Comparison of ENCODE assay signal across 17 cellular contexts in the genomic region with DNA sequence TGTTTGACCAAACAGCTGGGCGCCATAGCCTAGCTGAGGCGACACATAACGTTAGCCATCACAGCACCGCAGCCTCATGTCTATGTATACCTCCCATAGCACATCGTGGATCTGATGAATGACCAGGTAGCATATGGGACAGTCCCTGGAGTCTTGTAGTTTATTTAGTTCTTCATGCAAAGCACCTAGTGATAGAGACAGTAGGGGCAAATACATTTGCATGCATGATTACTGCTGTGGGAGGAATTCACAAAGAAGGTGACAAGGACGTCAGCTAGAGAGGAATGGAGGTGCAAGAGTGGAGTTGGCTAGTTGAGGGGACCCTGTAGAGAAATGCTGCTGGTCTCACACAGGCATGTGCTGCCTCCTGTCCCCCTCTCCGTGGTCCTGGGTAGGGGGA.
A peak's percentile ranks its signal among the peaks of the same experiment; 100 is the strongest.
DNase-seq lines count a peak whose midpoint lies in the region; ATAC-seq, FAIRE-seq and TF ChIP-seq lines count a peak whose summit lies in the region.
"Had no signal": no experiment of that assay in that cellular context is flagged by ENCODE, and none has a peak within 500 bp of the region (broad histone marks: within the 10 kb centered on the region; RNA-seq: fewer than 3 reads in every experiment).

No MANE protein-coding gene starts in this region.

- no peaks in the 10 kb centered on the region for H3K36me3 ChIP-seq in bronchial epithelial cell (ENCODE audit: control insufficient read depth, insufficient read depth, low read length)
- H3K36me3 ChIP-seq in small intestine (ENCODE audit: control insufficient read depth in 2 of 2, insufficient read depth in 2 of 2, low read length in 2 of 2), result no peaks in the 10 kb centered on the region
- no peaks in the 10 kb centered on the region for H3K36me3 ChIP-seq in brain microvascular endothelial cell (replicated peaks)
- H3K36me3 ChIP-seq in CD8-positive, alpha-beta memory T cell (ENCODE audit: insufficient read depth, low read length), result no peaks in the 10 kb centered on the region
- H3K36me3 ChIP-seq: esophagus squamous epithelium, lower lobe of right lung had no signal

- no peaks in the 10 kb centered on the region for H3K9me3 ChIP-seq in small intestine (ENCODE audit: control insufficient read depth, low read depth)
- no peaks in the 10 kb centered on the region for H3K9me3 ChIP-seq in CD8-positive, alpha-beta memory T cell (ENCODE audit: low read length)
- H3K9me3 ChIP-seq: esophagus squamous epithelium, lower lobe of right lung had no signal

- no peak for DNase-seq in bronchial epithelial cell (ENCODE audit: low read depth)
- DNase-seq in small intestine, result no peak
- DNase-seq in brain microvascular endothelial cell, result no peak
- no peak for DNase-seq in CD8-positive, alpha-beta memory T cell
- DNase-seq: activated naive CD8-positive, alpha-beta T cell treated with anti-CD3 and anti-CD28 coated beads, Interleukin-2, amount 10 ng/mL, durations not matched to agents 7 days and 5 days; esophagus squamous epithelium; H7; lower lobe of right lung; NCI-H2081 treated with DMSO at 0.1 percent for 48 hours had no signal

- H3K4me3 Mint-ChIP-seq in CD8-positive, alpha-beta memory T cell, result no peak overlapping the region
- H3K4me3 Mint-ChIP-seq: activated naive CD8-positive, alpha-beta T cell treated with anti-CD3 and anti-CD28 coated beads, Interleukin-2, amount 10 ng/mL, durations not matched to agents 7 days and 5 days; nephron had no signal

- no peaks in the 10 kb centered on the region for H3K36me3 Mint-ChIP-seq in CD8-positive, alpha-beta memory T cell
- H3K36me3 Mint-ChIP-seq: activated naive CD8-positive, alpha-beta T cell treated with anti-CD3 and anti-CD28 coated beads, Interleukin-2, amount 10 ng/mL, durations not matched to agents 7 days and 5 days had no signal

- H3K27me3 ChIP-seq in bronchial epithelial cell (ENCODE audit: control insufficient read depth, insufficient read depth, low read length) (no peaks in the 10 kb centered on the region), small intestine (ENCODE audit: control insufficient read depth in 2 of 2, insufficient read depth in 2 of 2, low read length in 2 of 2) (no peaks in the 10 kb centered on the region), brain microvascular endothelial cell (replicated peaks) (no peaks in the 10 kb centered on the region)
- no peaks in the 10 kb centered on the region for H3K27me3 ChIP-seq in CD8-positive, alpha-beta memory T cell (ENCODE audit: insufficient read depth, low read length, poor library complexity, severe bottlenecking)
- H3K27me3 ChIP-seq: esophagus squamous epithelium had no signal

- peak; percentile 64 for FAIRE-seq in bronchial epithelial cell (lab: Jason Lieb, UNC)
- no peak for FAIRE-seq in small intestine (lab: Jason Lieb, UNC)
- FAIRE-seq: colon had no signal

- POLR2A ChIA-PET in CD8-positive, alpha-beta memory T cell (lab: Charles Lee), result no interaction called here

- no peaks in the 10 kb centered on the region for H3K4me1 Mint-ChIP-seq in CD8-positive, alpha-beta memory T cell
- H3K4me1 Mint-ChIP-seq: activated naive CD8-positive, alpha-beta T cell treated with anti-CD3 and anti-CD28 coated beads, Interleukin-2, amount 10 ng/mL, durations not matched to agents 7 days and 5 days had no signal

- WGBS in small intestine, 3 donors, result 91 to 92% (median 91%) methylated on average over 7 of the region's 7 CpGs

- ATAC-seq in GM18861 (IDR thresholded peaks at IDR 0.05; ENCODE audit: unreplicated experiment), result peak; percentile 26
- peak; percentile 30 for ATAC-seq in GM21367 (IDR thresholded peaks at IDR 0.05; ENCODE audit: unreplicated experiment)
- ATAC-seq in HG02938 (IDR thresholded peaks at IDR 0.05; ENCODE audit: unreplicated experiment), result peak; percentile 30
- ATAC-seq in HG03159 (IDR thresholded peaks at IDR 0.05; ENCODE audit: unreplicated experiment), result no peak
- ATAC-seq: lower lobe of right lung, SK-N-SH treated with all-trans-retinoic acid at 6 μM for 48 hours had no signal

- no peak overlapping the region for H3K27ac Mint-ChIP-seq in CD8-positive, alpha-beta memory T cell
- H3K27ac Mint-ChIP-seq: activated naive CD8-positive, alpha-beta T cell treated with anti-CD3 and anti-CD28 coated beads, Interleukin-2, amount 10 ng/mL, durations not matched to agents 7 days and 5 days; nephron had no signal

- no peaks in the 10 kb centered on the region for H3K4me1 ChIP-seq in small intestine (ENCODE audit: control insufficient read depth in 2 of 2, insufficient read depth in 1 of 2, low read depth in 1 of 2, low read length in 1 of 2)
- no peaks in the 10 kb centered on the region for H3K4me1 ChIP-seq in CD8-positive, alpha-beta memory T cell (ENCODE audit: insufficient read depth, low read length)
- H3K4me1 ChIP-seq: lower lobe of right lung had no signal

- CTCF ChIA-PET in CD8-positive, alpha-beta memory T cell (lab: Charles Lee), result no interaction called here

- H3K27ac ChIP-seq in small intestine (ENCODE audit: low read depth in 1 of 2, low read length in 1 of 2) (no peak overlapping the region), brain microvascular endothelial cell (no peak overlapping the region)
- no peak overlapping the region for H3K27ac ChIP-seq in CD8-positive, alpha-beta memory T cell (ENCODE audit: low read depth, low read length)
- H3K27ac ChIP-seq: lower lobe of right lung, VCaP had no signal

- TF ChIP-seq CTCF in bronchial epithelial cell (IDR thresholded peaks at IDR 0.05; ENCODE audit: insufficient read depth, low read length, severe bottlenecking), result no peak
- no peak for TF ChIP-seq CTCF in brain microvascular endothelial cell (IDR thresholded peaks at IDR 0.05; ENCODE audit: low read depth, low read length, missing control alignments)

- peaks cover 0 to 2% (median 0%) of the 10 kb centered on the region in 5 donors for H3K9me3 Mint-ChIP-seq in CD8-positive, alpha-beta memory T cell
- H3K9me3 Mint-ChIP-seq: activated naive CD8-positive, alpha-beta T cell treated with anti-CD3 and anti-CD28 coated beads, Interleukin-2, amount 10 ng/mL, durations not matched to agents 7 days and 5 days; nephron had no signal

- in situ Hi-C loops in brain microvascular endothelial cell (cut with HindIII; ENCODE audit: low pct_ligation_motif_present, low sequenced_read_pairs), result no loop called here

- H3K4me3 ChIP-seq in bronchial epithelial cell (ENCODE audit: low read depth, low read length) (no peak overlapping the region), small intestine (ENCODE audit: low read depth in 1 of 2, low read length in 2 of 2) (no peak overlapping the region), brain microvascular endothelial cell (ENCODE audit: low read depth, low read length) (no peak overlapping the region)
- no peak overlapping the region for H3K4me3 ChIP-seq in CD8-positive, alpha-beta memory T cell (ENCODE audit: low read length)
- H3K4me3 ChIP-seq: esophagus squamous epithelium, lower lobe of right lung had no signal

- peaks cover 0 to 3% of the 10 kb centered on the region in 2 donors for H3K27me3 Mint-ChIP-seq in CD8-positive, alpha-beta memory T cell
